ENCODE assay signal across 8 cellular contexts in genomic region chr2:55050133-55050994, GRCh38. TPM values are rescaled to one million over a fixed set of nuclear protein-coding genes. Genes with fewer than 3 reads are reported as not detected.
DNase-seq lines count a peak whose midpoint lies in the region; ATAC-seq, FAIRE-seq and TF ChIP-seq lines count a peak whose summit lies in the region.

RTN4 (minus strand) TSS chr2:55050451; CDS start chr2:55050300, 151 bp downstream.

- no peaks in the 10 kb centered on the region for H3K36me3 ChIP-seq in kidney (ENCODE audit: control insufficient read depth in 1 of 2, insufficient read depth in 2 of 2, low read length in 2 of 2)

- peak within 1 kb of the TSS; percentile 100 for H3K4me3 Mint-ChIP-seq in chondrocyte (ENCODE audit: unreplicated experiment)

- intact Hi-C loops in kidney (cut with DNase I), result no loop called here

- H3K4me1 ChIP-seq in kidney (ENCODE audit: control insufficient read depth in 1 of 2, insufficient read depth in 1 of 2, low read depth in 1 of 2, low read length in 2 of 2), result peaks cover 12 to 18% of the 10 kb centered on the region in 2 donors

- H3K4me1 Mint-ChIP-seq in chondrocyte (ENCODE audit: low read depth), result peaks cover 46% of the 10 kb centered on the region

- H3K27ac Mint-ChIP-seq in chondrocyte (ENCODE audit: unreplicated experiment), result peak within 1 kb of the TSS; percentile 100

- peak within 1 kb of the TSS; percentile 96 to 99 for H3K27ac ChIP-seq in kidney (ENCODE audit: low read depth in 2 of 2, low read length in 2 of 2)

- no peaks in the 10 kb centered on the region for H3K9me3 Mint-ChIP-seq in chondrocyte (ENCODE audit: low read depth)

- TF ChIP-seq CTCF in chondrocyte (IDR thresholded peaks at IDR 0.05) (peak; percentile 17), kidney (IDR thresholded peaks at IDR 0.05; ENCODE audit: borderline replicate concordance, extremely low read depth, insufficient read depth) (no peak)

- H3K9me3 ChIP-seq in kidney (ENCODE audit: control insufficient read depth in 1 of 2, low read length in 2 of 2), result no peaks in the 10 kb centered on the region

- H3K27me3 Mint-ChIP-seq in chondrocyte (ENCODE audit: low read depth), result no peaks in the 10 kb centered on the region

- H3K36me3 Mint-ChIP-seq in chondrocyte (ENCODE audit: low read depth), result peaks cover 5% of the 10 kb centered on the region

- H3K9ac ChIP-seq in kidney (ENCODE audit: low read length in 2 of 2), result peak within 1 kb of the TSS; percentile 97

- peak; percentile 90 for ATAC-seq in HG03439 (IDR thresholded peaks at IDR 0.05; ENCODE audit: unreplicated experiment)

- peak; percentile 96 for TF ChIP-seq POLR2A in GM19193 (IDR thresholded peaks at IDR 0.05; ENCODE audit: extremely low read depth, insufficient read depth, insufficient read length)

- DNase-seq in Ammon's horn (ENCODE audit: low spot score) (peak; percentile 100), NCI-H510A treated with DMSO at 0.1 percent for 48 hours (lab: John Stamatoyannopoulos, UW) (peak; percentile 98), chondrocyte (ENCODE audit: low spot score) (peak; percentile 99), kidney (peak; percentile 100)
- DNase-seq in activated CD4-positive, alpha-beta T cell treated with anti-CD3 and anti-CD28 coated beads for 24 hours (ENCODE audit: low read depth in 2 of 2), result peak; percentile 95 to 96
- DNase-seq in stimulated activated CD4-positive, alpha-beta T cell treated with anti-CD3 and anti-CD28 coated beads, Interleukin-15, amount 100 ng/mL, for 24 hours, result peak; percentile 99

- peak; percentile 74 for FAIRE-seq in kidney (lab: Jason Lieb, UNC)

- peak within 1 kb of the TSS; percentile 94 to 97 for H3K4me3 ChIP-seq in kidney (ENCODE audit: low read length in 2 of 2)

RNA-seq across cellular contexts. Expression of gene RTN4, which starts in this region (rescaled TPM):
- 560 to 819 TPM (median 766 TPM) in 3 replicates for total RNA-seq in chondrocyte
- 296 TPM for total RNA-seq in kidney
- polyA plus RNA-seq in kidney (ENCODE audit: insufficient read depth, low read depth, low replicate concordance), result 329 TPM

Comparison
In these comparisons a context has a peak if more than half of its experiments do, and no peak if none do; other contexts are left out.
1. Peak in every context shown above with its lines: DNase-seq, ATAC-seq, H3K4me3 ChIP-seq and H3K27ac ChIP-seq.